Comparison of ENCODE assay signal across 29 cellular contexts in the genomic region with DNA sequence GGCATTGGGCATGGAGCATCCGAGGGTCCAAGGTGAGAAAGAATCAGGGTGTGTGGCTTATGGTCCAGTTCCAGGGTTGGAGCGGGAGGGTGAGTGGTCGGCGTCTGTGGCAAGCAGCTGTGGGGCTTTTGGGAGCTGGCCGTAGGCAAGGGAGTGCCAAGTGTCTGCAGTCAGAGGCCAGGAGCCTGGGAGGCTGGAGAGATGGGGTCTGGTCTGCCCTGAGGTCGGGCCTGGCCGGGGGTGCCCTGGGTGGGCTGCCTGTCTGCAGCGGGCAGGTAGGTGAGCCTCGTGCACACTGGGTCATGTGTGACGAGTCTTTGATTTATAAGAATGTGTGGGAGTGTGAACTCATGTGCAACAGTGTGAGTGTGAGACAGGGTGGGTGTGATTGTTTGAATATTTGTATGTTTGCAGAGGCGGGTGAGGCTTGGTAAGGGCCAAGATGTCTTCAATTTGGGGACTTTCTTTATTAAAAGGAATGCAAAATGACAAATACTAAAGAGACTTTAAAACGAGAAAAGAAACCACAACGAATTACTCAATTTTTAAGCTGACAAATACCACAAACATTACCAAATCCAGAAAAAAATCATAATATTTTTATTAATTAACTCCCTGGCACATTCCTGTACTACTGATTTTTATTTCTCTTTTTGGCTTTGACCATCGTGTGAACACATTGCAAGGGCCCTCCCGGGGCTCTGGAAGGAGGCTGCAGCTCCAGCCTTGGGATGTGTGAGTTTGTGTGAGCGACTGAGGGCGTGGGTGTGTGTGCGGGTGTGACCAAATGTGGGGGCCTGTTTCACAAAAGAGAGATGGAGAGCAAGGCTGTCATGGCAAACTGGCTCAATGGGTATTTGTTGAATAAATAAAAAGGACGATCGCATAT.
A peak's percentile ranks its signal among the peaks of the same experiment; 100 is the strongest.
DNase-seq lines count a peak whose midpoint lies in the region; FAIRE-seq and TF ChIP-seq lines count a peak whose summit lies in the region.
"Had no signal": no experiment of that assay in that cellular context is flagged by ENCODE, and none has a peak within 500 bp of the region (broad histone marks: within the 10 kb centered on the region; RNA-seq: fewer than 3 reads in every experiment).

No MANE protein-coding gene starts in this region.

- no peaks in the 10 kb centered on the region for H4K20me1 ChIP-seq in GM23248 (ENCODE audit: insufficient read depth)
- H4K20me1 ChIP-seq in neural progenitor cell (ENCODE audit: low read depth) = peaks cover 52% of the 10 kb centered on the region

- 0 out of 2 replicates have a peak overlapping the region, but pooled peaks have one; percentile 14 for H3K4me3 ChIP-seq in GM23248
- H3K4me3 ChIP-seq in neural progenitor cell = no peak overlapping the region
- H3K4me3 ChIP-seq: esophagus muscularis mucosa, lower lobe of right lung, mucosa of descending colon, right lobe of liver, SK-N-MC had no signal

- H3K27me3 Mint-ChIP-seq in neural progenitor cell (ENCODE audit: insufficient read depth, low read depth) = peaks cover 26% of the 10 kb centered on the region

- no peak for TF ChIP-seq CTCF in neural progenitor cell (IDR thresholded peaks at IDR 0.05)

- no peaks in the 10 kb centered on the region for H3K36me3 Mint-ChIP-seq in neural progenitor cell
- H3K36me3 Mint-ChIP-seq: CD14-positive monocyte had no signal

- H3K27me3 ChIP-seq in GM23248 (replicated peaks; ENCODE audit: insufficient read depth) = peaks cover 55% of the 10 kb centered on the region
- H3K27me3 ChIP-seq in neural progenitor cell = peaks cover 99% of the 10 kb centered on the region

- no peak overlapping the region for H2AFZ ChIP-seq in GM23248
- H2AFZ ChIP-seq in neural progenitor cell (replicated peaks) = no peak overlapping the region

- peak; percentile 66 for DNase-seq in GM23248
- DNase-seq in neural progenitor cell (ENCODE audit: low spot score) = no peak
- DNase-seq in NCI-H2081 (lab: John Stamatoyannopoulos, UW) = no peak
- DNase-seq in D341Med (ENCODE audit: low spot score) = no peak
- no peak for DNase-seq in activated naive CD4-positive, alpha-beta T cell (lab: John Stamatoyannopoulos, UW)
- DNase-seq in activated CD4-positive, alpha-beta T cell treated with anti-CD3 and anti-CD28 coated beads, Interleukin-2, amount 50 U/mL, for 1 hour = no peak
- DNase-seq: activated CD4-positive, alpha-beta T cell treated with anti-CD3 and anti-CD28 coated beads, Interleukin-2, amount 50 U/mL, for 4 hours; activated CD4-positive, CD25-positive, alpha-beta regulatory T cell; activated naive CD4-positive, alpha-beta T cell treated with Interleukin-2 at 50 U/mL for 16 hours; activated T-cell treated with anti-CD3 and anti-CD28 coated beads, Interleukin-2, amount 50 U/mL, for 48 hours; Calu3; dermis blood vessel endothelial cell; DND-41; endodermal cell; foreskin melanocyte; KG1; lower lobe of right lung; mucosa of descending colon; NCI-H1694 treated with DMSO at 0.1 percent for 48 hours; right lobe of liver; stimulated activated CD4-positive, alpha-beta T cell treated with anti-CD3 and anti-CD28 coated beads, Interleukin-2, amount 100 ng/mL, for 48 hours; stimulated activated naive CD8-positive, alpha-beta T cell treated with anti-CD3 and anti-CD28 coated beads, Interleukin-15, amount 100 ng/mL, for 72 hours had no signal

- H3K4me1 Mint-ChIP-seq in neural progenitor cell = peaks cover 71% of the 10 kb centered on the region
- H3K4me1 Mint-ChIP-seq: stimulated activated naive CD8-positive, alpha-beta T cell treated with anti-CD3 and anti-CD28 coated beads, Interleukin-15, amount 100 ng/mL, for 72 hours had no signal

- in situ Hi-C loops in GM23248 (cut with MboI) = no loop called here

- H3K36me3 ChIP-seq in GM23248 (ENCODE audit: low read depth) = no peaks in the 10 kb centered on the region
- no peaks in the 10 kb centered on the region for H3K36me3 ChIP-seq in neural progenitor cell
- H3K36me3 ChIP-seq: esophagus muscularis mucosa, lower lobe of right lung, right lobe of liver had no signal

- H3K9me3 ChIP-seq in GM23248 (ENCODE audit: low read depth) (no peaks in the 10 kb centered on the region), neural progenitor cell (ENCODE audit: low read depth) (no peaks in the 10 kb centered on the region)
- H3K9me3 ChIP-seq: esophagus muscularis mucosa, lower lobe of right lung, mucosa of descending colon, right lobe of liver had no signal

- peaks cover 2% of the 10 kb centered on the region for H3K9me3 Mint-ChIP-seq in neural progenitor cell
- H3K9me3 Mint-ChIP-seq: endodermal cell; neural crest cell; stimulated activated naive CD8-positive, alpha-beta T cell treated with anti-CD3 and anti-CD28 coated beads, Interleukin-15, amount 100 ng/mL, for 72 hours had no signal

- H3K4me1 ChIP-seq in GM23248 (ENCODE audit: insufficient read depth) (peaks cover 19% of the 10 kb centered on the region), neural progenitor cell (no peaks in the 10 kb centered on the region)
- H3K4me1 ChIP-seq: esophagus muscularis mucosa had no signal

- H3K79me2 ChIP-seq in GM23248 (ENCODE audit: insufficient read depth) (no peaks in the 10 kb centered on the region), neural progenitor cell (ENCODE audit: low read depth) (no peaks in the 10 kb centered on the region)

- H3K9ac ChIP-seq in GM23248 (no peak overlapping the region), neural progenitor cell (no peak overlapping the region)

- no peaks in the 10 kb centered on the region for H3F3A ChIP-seq in GM23248 (ENCODE audit: insufficient read depth)
- H3F3A ChIP-seq in neural progenitor cell (ENCODE audit: low read depth) = peaks cover 3% of the 10 kb centered on the region

- H3K9me2 ChIP-seq in GM23248 (ENCODE audit: insufficient read depth) = no peaks in the 10 kb centered on the region

- 1 to 4% methylated on average over 19 to 20 of the region's 20 CpGs for WGBS in GM23248 (ENCODE audit: low coverage in 1 of 2, low lambda C conversion rate in 2 of 2, missing lambda C conversion rate in 2 of 2), 2 experiments

- H3K27ac Mint-ChIP-seq in neural progenitor cell = peak overlapping the region; percentile 18
- H3K27ac Mint-ChIP-seq: CD14-positive monocyte; endodermal cell; stimulated activated naive CD8-positive, alpha-beta T cell treated with anti-CD3 and anti-CD28 coated beads, Interleukin-15, amount 100 ng/mL, for 72 hours had no signal

- peak overlapping the region; percentile 47 for H3K4me2 ChIP-seq in GM23248 (ENCODE audit: unreplicated experiment)
- H3K4me2 ChIP-seq in neural progenitor cell = no peak overlapping the region

- peak overlapping the region; percentile 5 for H3K4me3 Mint-ChIP-seq in neural progenitor cell
- H3K4me3 Mint-ChIP-seq: endodermal cell; neural crest cell; stimulated activated naive CD8-positive, alpha-beta T cell treated with anti-CD3 and anti-CD28 coated beads, Interleukin-15, amount 100 ng/mL, for 72 hours had no signal

- H3K27ac ChIP-seq in GM23248 (no peak overlapping the region), neural progenitor cell (no peak overlapping the region)
- H3K27ac ChIP-seq: esophagus muscularis mucosa, HL-60, lower lobe of right lung, right lobe of liver, SK-N-MC had no signal

- FAIRE-seq in endometrium (lab: Jason Lieb, UNC) = peak; percentile 45
- FAIRE-seq: H54 had no signal
